2 cellular contexts compared by ENCODE assay signal in the genomic region with DNA sequence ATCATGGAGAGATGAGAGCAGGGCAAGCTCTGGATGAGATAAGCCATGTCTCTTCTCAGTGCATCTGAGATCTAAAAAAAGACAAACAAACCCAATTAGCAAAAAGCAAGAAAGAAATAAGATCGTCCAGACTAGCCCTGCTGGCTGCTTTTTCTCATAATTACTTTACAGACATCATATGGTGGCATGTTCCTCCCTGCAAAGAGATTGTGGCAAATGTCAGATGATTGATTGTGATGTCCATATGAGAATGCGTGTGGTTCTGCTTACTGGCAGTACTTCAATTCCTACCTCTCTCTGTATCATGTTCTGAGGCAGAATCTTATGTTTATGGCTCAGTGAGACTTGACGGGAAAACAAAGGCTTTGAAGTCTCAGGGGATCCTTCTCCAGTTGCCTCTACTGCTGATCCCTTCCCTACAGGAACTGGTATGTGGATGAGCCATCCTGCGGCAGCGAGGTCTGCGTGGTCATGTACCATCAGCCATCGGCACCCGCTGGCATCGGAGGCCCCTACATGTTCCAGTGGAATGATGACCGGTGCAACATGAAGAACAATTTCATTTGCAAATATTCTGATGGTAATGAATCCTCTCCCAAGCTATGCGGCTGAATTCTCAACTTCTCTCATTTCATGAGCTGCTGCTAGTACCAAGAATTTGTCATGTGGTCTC.
TF ChIP-seq lines count a peak whose summit lies in the region.

No MANE protein-coding gene starts in this region.

TF ChIP-seq in WTC11, 78 proteins besides CTCF, POLR2A, EP300 and RAD21 (continued from another document):
- TF ChIP-seq AFF4 (CRISPR knock-in tag; IDR thresholded peaks at IDR 0.05; ENCODE audit: borderline replicate concordance) (no peak), USF2 (CRISPR knock-in tag; IDR thresholded peaks at IDR 0.05) (no peak), GTF2I (CRISPR knock-in tag; conservative IDR thresholded peaks at IDR 0.05) (no peak), NFYB (CRISPR knock-in tag; conservative IDR thresholded peaks at IDR 0.05; ENCODE audit: low read depth) (no peak), PRDM15 (CRISPR knock-in tag; IDR thresholded peaks at IDR 0.05) (no peak), NR1H2 (CRISPR knock-in tag; IDR thresholded peaks at IDR 0.05) (no peak), NFE2L1 (CRISPR knock-in tag; IDR thresholded peaks at IDR 0.05) (no peak), CDX4 (CRISPR knock-in tag; IDR thresholded peaks at IDR 0.05; ENCODE audit: borderline replicate concordance) (no peak), HMGA2 (CRISPR knock-in tag; IDR thresholded peaks at IDR 0.05) (no peak)
- TF ChIP-seq, protein P1, sequence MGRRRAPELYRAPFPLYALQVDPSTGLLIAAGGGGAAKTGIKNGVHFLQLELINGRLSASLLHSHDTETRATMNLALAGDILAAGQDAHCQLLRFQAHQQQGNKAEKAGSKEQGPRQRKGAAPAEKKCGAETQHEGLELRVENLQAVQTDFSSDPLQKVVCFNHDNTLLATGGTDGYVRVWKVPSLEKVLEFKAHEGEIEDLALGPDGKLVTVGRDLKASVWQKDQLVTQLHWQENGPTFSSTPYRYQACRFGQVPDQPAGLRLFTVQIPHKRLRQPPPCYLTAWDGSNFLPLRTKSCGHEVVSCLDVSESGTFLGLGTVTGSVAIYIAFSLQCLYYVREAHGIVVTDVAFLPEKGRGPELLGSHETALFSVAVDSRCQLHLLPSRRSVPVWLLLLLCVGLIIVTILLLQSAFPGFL (CRISPR knock-in tag; IDR thresholded peaks at IDR 0.05; ENCODE audit: borderline replicate concordance), result no peak

TF ChIP-seq in neural cell, 6 proteins besides CTCF, POLR2A, EP300 and RAD21 (continued from another document):
- TF ChIP-seq REST (IDR thresholded peaks at IDR 0.05; ENCODE audit: borderline replicate concordance) (no peak), TAF1 (IDR thresholded peaks at IDR 0.05; ENCODE audit: low read depth) (no peak), POLR2AphosphoS5 (IDR thresholded peaks at IDR 0.05) (no peak)
